ENCODE assay signal across 19 cellular contexts in the genomic region with DNA sequence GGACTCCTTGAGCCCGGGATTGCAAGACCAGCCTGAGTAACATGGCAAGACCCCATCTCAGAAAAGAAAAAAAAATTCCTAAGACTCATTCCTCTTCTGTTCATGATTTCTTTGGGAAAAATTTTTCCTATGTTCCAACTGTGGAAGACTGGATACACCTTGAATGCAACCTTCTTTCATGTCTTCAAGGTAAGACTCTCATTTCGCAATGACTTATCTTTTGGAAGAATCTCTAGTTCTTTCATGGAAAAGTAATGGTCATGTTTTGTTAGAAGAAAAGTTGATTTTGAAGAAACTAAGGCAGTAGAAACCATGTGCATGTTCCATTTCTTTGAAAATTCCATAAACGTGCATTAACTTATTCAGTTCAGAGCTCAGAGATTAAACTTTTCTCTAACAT.
"Had no signal": no experiment of that assay in that cellular context is flagged by ENCODE, and none has a peak within 500 bp of the region (broad histone marks: within the 10 kb centered on the region; RNA-seq: fewer than 3 reads in every experiment).

No MANE protein-coding gene starts in this region.

- H3K4me3 Mint-ChIP-seq: endodermal cell; nephron progenitor cell; stimulated activated memory B cell treated with anti-CD40 and anti-IgM and Interleukin-4, amounts not matched to agents 10 μg/mL and 1 μg/mL and 100 μg/mL, for 72 hours; stimulated activated naive CD8-positive, alpha-beta T cell treated with anti-CD3 and anti-CD28 coated beads, Interleukin-15, Interleukin-2, amounts not matched to agents 100 ng/mL and 50 ng/mL, for 24 hours had no signal

- DNase-seq: effector CD4-positive, alpha-beta T cell; endodermal cell; foreskin melanocyte; head of caudate nucleus; kidney; left cardiac atrium; left ventricle myocardium superior; mesenchymal stem cell; midbrain; nephron progenitor cell; psoas muscle; retina; right lobe of liver; stimulated activated CD4-positive, alpha-beta T cell treated with anti-CD3 and anti-CD28 coated beads, Interleukin-4, amount 100 ng/mL, for 1 hour; tibial artery; upper lobe of left lung; uterus had no signal

- ATAC-seq: left cardiac atrium; left ventricle myocardium superior; psoas muscle; right lobe of liver; stimulated activated memory B cell treated with anti-CD40 and anti-IgM and Interleukin-4, amounts not matched to agents 10 μg/mL and 1 μg/mL and 100 μg/mL, for 72 hours had no signal

- H3K27ac Mint-ChIP-seq: endodermal cell; nephron progenitor cell; stimulated activated memory B cell treated with anti-CD40 and anti-IgM and Interleukin-4, amounts not matched to agents 10 μg/mL and 1 μg/mL and 100 μg/mL, for 72 hours; stimulated activated naive CD8-positive, alpha-beta T cell treated with anti-CD3 and anti-CD28 coated beads, Interleukin-15, Interleukin-2, amounts not matched to agents 100 ng/mL and 50 ng/mL, for 24 hours had no signal

- H3K36me3 Mint-ChIP-seq: stimulated activated memory B cell treated with anti-CD40 and anti-IgM and Interleukin-4, amounts not matched to agents 10 μg/mL and 1 μg/mL and 100 μg/mL, for 72 hours had no signal

- H3K9me3 Mint-ChIP-seq: endodermal cell; nephron progenitor cell; stimulated activated memory B cell treated with anti-CD40 and anti-IgM and Interleukin-4, amounts not matched to agents 10 μg/mL and 1 μg/mL and 100 μg/mL, for 72 hours; stimulated activated naive CD8-positive, alpha-beta T cell treated with anti-CD3 and anti-CD28 coated beads, Interleukin-15, Interleukin-2, amounts not matched to agents 100 ng/mL and 50 ng/mL, for 24 hours had no signal
